1 cellular context compared by ENCODE assay signal in the genomic region with DNA sequence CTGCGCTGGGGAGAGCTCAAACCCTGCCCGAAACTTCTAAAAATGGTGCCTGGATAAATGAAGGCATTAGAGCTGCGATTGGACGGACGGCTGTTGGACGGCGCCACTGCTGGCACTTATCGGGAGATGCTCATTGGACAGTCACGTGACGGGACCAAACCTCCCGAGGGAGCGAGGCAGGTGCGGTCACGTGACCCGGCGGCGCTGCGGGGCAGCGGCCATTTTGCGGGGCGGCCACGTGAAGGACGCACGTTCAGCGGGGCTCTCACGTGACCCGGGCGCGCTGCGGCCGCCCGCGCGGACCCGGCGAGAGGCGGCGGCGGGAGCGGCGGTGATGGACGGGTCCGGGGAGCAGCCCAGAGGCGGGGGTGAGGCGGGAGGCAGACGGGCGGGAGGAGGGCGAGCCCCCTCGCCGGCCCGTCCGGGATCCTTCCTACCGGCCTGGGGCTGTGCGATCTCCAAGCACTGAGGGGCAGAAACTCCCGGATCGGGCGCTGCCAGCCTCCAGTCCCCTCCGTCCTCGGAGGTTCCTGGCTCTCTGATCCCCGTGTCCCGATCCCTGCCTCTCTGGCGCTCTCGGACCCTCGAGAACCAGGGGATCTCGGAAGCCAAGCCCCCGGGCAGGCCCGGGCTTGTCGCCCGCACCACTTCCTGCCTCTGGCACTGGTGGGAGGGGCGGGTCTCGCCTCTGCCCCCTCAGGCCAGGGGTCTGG.
TF ChIP-seq lines count a peak whose summit lies in the region.

A gene (plus strand): TSS at position 281 of the 713 bp plus-strand sequence. CDS start 54 bp downstream, at position 335.

TF ChIP-seq in HepG2, 621 proteins besides CTCF, POLR2A, EP300 and RAD21 (continued from another document and continues in another):
- TF ChIP-seq, protein P1, sequence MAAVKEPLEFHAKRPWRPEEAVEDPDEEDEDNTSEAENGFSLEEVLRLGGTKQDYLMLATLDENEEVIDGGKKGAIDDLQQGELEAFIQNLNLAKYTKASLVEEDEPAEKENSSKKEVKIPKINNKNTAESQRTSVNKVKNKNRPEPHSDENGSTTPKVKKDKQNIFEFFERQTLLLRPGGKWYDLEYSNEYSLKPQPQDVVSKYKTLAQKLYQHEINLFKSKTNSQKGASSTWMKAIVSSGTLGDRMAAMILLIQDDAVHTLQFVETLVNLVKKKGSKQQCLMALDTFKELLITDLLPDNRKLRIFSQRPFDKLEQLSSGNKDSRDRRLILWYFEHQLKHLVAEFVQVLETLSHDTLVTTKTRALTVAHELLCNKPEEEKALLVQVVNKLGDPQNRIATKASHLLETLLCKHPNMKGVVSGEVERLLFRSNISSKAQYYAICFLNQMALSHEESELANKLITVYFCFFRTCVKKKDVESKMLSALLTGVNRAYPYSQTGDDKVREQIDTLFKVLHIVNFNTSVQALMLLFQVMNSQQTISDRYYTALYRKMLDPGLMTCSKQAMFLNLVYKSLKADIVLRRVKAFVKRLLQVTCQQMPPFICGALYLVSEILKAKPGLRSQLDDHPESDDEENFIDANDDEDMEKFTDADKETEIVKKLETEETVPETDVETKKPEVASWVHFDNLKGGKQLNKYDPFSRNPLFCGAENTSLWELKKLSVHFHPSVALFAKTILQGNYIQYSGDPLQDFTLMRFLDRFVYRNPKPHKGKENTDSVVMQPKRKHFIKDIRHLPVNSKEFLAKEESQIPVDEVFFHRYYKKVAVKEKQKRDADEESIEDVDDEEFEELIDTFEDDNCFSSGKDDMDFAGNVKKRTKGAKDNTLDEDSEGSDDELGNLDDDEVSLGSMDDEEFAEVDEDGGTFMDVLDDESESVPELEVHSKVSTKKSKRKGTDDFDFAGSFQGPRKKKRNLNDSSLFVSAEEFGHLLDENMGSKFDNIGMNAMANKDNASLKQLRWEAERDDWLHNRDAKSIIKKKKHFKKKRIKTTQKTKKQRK (IDR thresholded peaks at IDR 0.05; ENCODE audit: low read length): no peak
- TF ChIP-seq PRMT3 (CRISPR knock-in tag; IDR thresholded peaks at IDR 0.05; ENCODE audit: borderline replicate concordance, low read depth): no peak
- no peak for TF ChIP-seq ZNF780A (CRISPR knock-in tag; IDR thresholded peaks at IDR 0.05)
- no peak; the same call in 1 of the 2 replicates for TF ChIP-seq MYNN (CRISPR knock-in tag; IDR thresholded peaks at IDR 0.05; ENCODE audit: low read depth)
- no peak for TF ChIP-seq ZNF24 (IDR thresholded peaks at IDR 0.05)
- TF ChIP-seq, protein P2, sequence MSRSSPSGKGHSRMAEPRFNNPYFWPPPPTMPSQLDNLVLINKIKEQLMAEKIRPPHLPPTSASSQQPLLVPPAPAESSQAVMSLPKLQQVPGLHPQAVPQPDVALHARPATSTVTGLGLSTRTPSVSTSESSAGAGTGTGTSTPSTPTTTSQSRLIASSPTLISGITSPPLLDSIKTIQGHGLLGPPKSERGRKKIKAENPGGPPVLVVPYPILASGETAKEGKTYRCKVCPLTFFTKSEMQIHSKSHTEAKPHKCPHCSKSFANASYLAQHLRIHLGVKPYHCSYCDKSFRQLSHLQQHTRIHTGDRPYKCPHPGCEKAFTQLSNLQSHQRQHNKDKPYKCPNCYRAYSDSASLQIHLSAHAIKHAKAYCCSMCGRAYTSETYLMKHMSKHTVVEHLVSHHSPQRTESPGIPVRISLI (CRISPR knock-in tag; IDR thresholded peaks at IDR 0.05; ENCODE audit: borderline replicate concordance): no peak
- TF ChIP-seq ZNF558 (CRISPR knock-in tag; IDR thresholded peaks at IDR 0.05; ENCODE audit: borderline replicate concordance): no peak
- no peak for TF ChIP-seq NBN (conservative IDR thresholded peaks at IDR 0.05)
- TF ChIP-seq, protein P3, sequence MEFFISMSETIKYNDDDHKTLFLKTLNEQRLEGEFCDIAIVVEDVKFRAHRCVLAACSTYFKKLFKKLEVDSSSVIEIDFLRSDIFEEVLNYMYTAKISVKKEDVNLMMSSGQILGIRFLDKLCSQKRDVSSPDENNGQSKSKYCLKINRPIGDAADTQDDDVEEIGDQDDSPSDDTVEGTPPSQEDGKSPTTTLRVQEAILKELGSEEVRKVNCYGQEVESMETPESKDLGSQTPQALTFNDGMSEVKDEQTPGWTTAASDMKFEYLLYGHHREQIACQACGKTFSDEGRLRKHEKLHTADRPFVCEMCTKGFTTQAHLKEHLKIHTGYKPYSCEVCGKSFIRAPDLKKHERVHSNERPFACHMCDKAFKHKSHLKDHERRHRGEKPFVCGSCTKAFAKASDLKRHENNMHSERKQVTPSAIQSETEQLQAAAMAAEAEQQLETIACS (CRISPR knock-in tag; IDR thresholded peaks at IDR 0.05): peak; percentile 74
- peak; percentile 97 for TF ChIP-seq MBNL3 (CRISPR knock-in tag; conservative IDR thresholded peaks at IDR 0.05)
- no peak for TF ChIP-seq HNRNPL (IDR thresholded peaks at IDR 0.05; ENCODE audit: low read depth, low read length)
- TF ChIP-seq, protein P4, sequence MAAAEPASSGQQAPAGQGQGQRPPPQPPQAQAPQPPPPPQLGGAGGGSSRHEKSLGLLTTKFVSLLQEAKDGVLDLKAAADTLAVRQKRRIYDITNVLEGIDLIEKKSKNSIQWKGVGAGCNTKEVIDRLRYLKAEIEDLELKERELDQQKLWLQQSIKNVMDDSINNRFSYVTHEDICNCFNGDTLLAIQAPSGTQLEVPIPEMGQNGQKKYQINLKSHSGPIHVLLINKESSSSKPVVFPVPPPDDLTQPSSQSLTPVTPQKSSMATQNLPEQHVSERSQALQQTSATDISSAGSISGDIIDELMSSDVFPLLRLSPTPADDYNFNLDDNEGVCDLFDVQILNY (CRISPR knock-in tag; conservative IDR thresholded peaks at IDR 0.05): 0 out of 2 replicates have a peak, but pooled peaks have one; percentile 44
- TF ChIP-seq, protein P5, sequence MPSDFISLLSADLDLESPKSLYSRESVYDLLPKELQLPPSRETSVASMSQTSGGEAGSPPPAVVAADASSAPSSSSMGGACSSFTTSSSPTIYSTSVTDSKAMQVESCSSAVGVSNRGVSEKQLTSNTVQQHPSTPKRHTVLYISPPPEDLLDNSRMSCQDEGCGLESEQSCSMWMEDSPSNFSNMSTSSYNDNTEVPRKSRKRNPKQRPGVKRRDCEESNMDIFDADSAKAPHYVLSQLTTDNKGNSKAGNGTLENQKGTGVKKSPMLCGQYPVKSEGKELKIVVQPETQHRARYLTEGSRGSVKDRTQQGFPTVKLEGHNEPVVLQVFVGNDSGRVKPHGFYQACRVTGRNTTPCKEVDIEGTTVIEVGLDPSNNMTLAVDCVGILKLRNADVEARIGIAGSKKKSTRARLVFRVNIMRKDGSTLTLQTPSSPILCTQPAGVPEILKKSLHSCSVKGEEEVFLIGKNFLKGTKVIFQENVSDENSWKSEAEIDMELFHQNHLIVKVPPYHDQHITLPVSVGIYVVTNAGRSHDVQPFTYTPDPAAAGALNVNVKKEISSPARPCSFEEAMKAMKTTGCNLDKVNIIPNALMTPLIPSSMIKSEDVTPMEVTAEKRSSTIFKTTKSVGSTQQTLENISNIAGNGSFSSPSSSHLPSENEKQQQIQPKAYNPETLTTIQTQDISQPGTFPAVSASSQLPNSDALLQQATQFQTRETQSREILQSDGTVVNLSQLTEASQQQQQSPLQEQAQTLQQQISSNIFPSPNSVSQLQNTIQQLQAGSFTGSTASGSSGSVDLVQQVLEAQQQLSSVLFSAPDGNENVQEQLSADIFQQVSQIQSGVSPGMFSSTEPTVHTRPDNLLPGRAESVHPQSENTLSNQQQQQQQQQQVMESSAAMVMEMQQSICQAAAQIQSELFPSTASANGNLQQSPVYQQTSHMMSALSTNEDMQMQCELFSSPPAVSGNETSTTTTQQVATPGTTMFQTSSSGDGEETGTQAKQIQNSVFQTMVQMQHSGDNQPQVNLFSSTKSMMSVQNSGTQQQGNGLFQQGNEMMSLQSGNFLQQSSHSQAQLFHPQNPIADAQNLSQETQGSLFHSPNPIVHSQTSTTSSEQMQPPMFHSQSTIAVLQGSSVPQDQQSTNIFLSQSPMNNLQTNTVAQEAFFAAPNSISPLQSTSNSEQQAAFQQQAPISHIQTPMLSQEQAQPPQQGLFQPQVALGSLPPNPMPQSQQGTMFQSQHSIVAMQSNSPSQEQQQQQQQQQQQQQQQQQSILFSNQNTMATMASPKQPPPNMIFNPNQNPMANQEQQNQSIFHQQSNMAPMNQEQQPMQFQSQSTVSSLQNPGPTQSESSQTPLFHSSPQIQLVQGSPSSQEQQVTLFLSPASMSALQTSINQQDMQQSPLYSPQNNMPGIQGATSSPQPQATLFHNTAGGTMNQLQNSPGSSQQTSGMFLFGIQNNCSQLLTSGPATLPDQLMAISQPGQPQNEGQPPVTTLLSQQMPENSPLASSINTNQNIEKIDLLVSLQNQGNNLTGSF (CRISPR knock-in tag; IDR thresholded peaks at IDR 0.05): peak; percentile 71; the same call in 1 of the 2 replicates
- peak; percentile 82; the same call in 1 of the 2 replicates for TF ChIP-seq ZNF749 (CRISPR knock-in tag; IDR thresholded peaks at IDR 0.05; ENCODE audit: borderline replicate concordance)
- TF ChIP-seq ZNF83 (CRISPR knock-in tag; IDR thresholded peaks at IDR 0.05; ENCODE audit: borderline replicate concordance): 0 out of 2 replicates have a peak, but pooled peaks have one; percentile 19
- TF ChIP-seq SETDB1 (CRISPR knock-in tag; IDR thresholded peaks at IDR 0.05; ENCODE audit: borderline replicate concordance): no peak
- no peak for TF ChIP-seq ZNF354B (CRISPR knock-in tag; IDR thresholded peaks at IDR 0.05)
- TF ChIP-seq, protein P6, sequence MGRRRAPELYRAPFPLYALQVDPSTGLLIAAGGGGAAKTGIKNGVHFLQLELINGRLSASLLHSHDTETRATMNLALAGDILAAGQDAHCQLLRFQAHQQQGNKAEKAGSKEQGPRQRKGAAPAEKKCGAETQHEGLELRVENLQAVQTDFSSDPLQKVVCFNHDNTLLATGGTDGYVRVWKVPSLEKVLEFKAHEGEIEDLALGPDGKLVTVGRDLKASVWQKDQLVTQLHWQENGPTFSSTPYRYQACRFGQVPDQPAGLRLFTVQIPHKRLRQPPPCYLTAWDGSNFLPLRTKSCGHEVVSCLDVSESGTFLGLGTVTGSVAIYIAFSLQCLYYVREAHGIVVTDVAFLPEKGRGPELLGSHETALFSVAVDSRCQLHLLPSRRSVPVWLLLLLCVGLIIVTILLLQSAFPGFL (CRISPR knock-in tag; IDR thresholded peaks at IDR 0.05): no peak
- no peak for TF ChIP-seq ZSCAN31 (CRISPR knock-in tag; IDR thresholded peaks at IDR 0.05; ENCODE audit: low read depth)
- TF ChIP-seq KLF12 (CRISPR knock-in tag; IDR thresholded peaks at IDR 0.05; ENCODE audit: borderline replicate concordance): 0 out of 2 replicates have a peak, but pooled peaks have one; percentile 41
- no peak for TF ChIP-seq ZNF879 (CRISPR knock-in tag; IDR thresholded peaks at IDR 0.05)
- TF ChIP-seq, protein P7, sequence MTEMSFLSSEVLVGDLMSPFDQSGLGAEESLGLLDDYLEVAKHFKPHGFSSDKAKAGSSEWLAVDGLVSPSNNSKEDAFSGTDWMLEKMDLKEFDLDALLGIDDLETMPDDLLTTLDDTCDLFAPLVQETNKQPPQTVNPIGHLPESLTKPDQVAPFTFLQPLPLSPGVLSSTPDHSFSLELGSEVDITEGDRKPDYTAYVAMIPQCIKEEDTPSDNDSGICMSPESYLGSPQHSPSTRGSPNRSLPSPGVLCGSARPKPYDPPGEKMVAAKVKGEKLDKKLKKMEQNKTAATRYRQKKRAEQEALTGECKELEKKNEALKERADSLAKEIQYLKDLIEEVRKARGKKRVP (CRISPR knock-in tag; IDR thresholded peaks at IDR 0.05): no peak
- TF ChIP-seq ZNF432 (CRISPR knock-in tag; IDR thresholded peaks at IDR 0.05; ENCODE audit: borderline replicate concordance): no peak
- TF ChIP-seq KLF16 (CRISPR knock-in tag; IDR thresholded peaks at IDR 0.05): no peak
- TF ChIP-seq, protein P8, sequence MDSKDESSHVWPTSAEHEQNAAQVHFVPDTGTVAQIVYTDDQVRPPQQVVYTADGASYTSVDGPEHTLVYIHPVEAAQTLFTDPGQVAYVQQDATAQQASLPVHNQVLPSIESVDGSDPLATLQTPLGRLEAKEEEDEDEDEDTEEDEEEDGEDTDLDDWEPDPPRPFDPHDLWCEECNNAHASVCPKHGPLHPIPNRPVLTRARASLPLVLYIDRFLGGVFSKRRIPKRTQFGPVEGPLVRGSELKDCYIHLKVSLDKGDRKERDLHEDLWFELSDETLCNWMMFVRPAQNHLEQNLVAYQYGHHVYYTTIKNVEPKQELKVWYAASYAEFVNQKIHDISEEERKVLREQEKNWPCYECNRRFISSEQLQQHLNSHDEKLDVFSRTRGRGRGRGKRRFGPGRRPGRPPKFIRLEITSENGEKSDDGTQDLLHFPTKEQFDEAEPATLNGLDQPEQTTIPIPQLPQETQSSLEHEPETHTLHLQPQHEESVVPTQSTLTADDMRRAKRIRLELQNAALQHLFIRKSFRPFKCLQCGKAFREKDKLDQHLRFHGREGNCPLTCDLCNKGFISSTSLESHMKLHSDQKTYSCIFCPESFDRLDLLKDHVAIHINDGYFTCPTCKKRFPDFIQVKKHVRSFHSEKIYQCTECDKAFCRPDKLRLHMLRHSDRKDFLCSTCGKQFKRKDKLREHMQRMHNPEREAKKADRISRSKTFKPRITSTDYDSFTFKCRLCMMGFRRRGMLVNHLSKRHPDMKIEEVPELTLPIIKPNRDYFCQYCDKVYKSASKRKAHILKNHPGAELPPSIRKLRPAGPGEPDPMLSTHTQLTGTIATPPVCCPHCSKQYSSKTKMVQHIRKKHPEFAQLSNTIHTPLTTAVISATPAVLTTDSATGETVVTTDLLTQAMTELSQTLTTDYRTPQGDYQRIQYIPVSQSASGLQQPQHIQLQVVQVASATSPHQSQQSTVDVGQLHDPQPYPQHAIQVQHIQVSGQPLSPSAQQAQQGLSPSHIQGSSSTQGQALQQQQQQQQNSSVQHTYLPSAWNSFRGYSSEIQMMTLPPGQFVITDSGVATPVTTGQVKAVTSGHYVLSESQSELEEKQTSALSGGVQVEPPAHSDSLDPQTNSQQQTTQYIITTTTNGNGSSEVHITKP (CRISPR knock-in tag; IDR thresholded peaks at IDR 0.05; ENCODE audit: low read depth): peak; percentile 84
- no peak for TF ChIP-seq CHD4 (IDR thresholded peaks at IDR 0.05; ENCODE audit: borderline replicate concordance, low read length)
- TF ChIP-seq ARNT (IDR thresholded peaks at IDR 0.05): no peak
- peak; percentile 63; the same call in 1 of the 2 replicates for TF ChIP-seq YEATS2 (CRISPR knock-in tag; IDR thresholded peaks at IDR 0.05; ENCODE audit: borderline replicate concordance)
- no peak for TF ChIP-seq ZNF841 (CRISPR knock-in tag; IDR thresholded peaks at IDR 0.05; ENCODE audit: borderline replicate concordance)
- TF ChIP-seq, protein P9, sequence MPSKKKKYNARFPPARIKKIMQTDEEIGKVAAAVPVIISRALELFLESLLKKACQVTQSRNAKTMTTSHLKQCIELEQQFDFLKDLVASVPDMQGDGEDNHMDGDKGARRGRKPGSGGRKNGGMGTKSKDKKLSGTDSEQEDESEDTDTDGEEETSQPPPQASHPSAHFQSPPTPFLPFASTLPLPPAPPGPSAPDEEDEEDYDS (CRISPR knock-in tag; IDR thresholded peaks at IDR 0.05): peak; percentile 71
- peak; percentile 28; the same call in 1 of the 2 replicates for TF ChIP-seq TMF1 (CRISPR knock-in tag; IDR thresholded peaks at IDR 0.05; ENCODE audit: low read depth)
- TF ChIP-seq NCOA2 (CRISPR knock-in tag; IDR thresholded peaks at IDR 0.05): no peak; the same call in 1 of the 2 replicates
- TF ChIP-seq ZNF160 (CRISPR knock-in tag; IDR thresholded peaks at IDR 0.05): peak; percentile 48; the same call in 1 of the 2 replicates
